32 cellular contexts compared by ENCODE assay signal in the genomic region with DNA sequence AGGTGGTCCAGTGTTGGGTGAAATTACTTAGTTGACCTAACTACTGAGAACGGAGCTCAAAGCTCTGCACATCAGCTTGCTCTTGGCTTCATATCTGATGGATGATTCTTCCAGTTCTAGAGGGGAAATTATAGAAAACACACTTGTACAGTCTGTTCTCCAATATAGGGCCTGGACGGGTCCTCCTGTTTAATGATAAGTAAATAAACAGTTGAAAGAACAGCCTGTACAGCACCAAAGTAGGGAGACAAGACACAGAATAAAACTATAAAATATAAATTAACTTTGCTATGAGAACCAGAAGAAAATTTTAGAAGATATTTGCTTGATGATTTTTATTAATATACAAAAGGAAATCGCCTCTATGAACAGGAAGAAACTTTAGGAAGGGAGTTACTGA.
"Had no signal": no experiment of that assay in that cellular context is flagged by ENCODE, and none has a peak within 500 bp of the region (broad histone marks: within the 10 kb centered on the region; RNA-seq: fewer than 3 reads in every experiment).

No MANE protein-coding gene starts in this region.

- H3K36me3 ChIP-seq: adrenal gland, ascending aorta, brain microvascular endothelial cell, breast epithelium, cardiac muscle cell had no signal

- DNase-seq: activated effector memory CD4-positive, alpha-beta T cell treated with anti-CD3 and anti-CD28 coated beads, Interleukin-2, amount 50 U/mL, for 16 hours; activated effector memory CD4-positive, alpha-beta T cell treated with Interleukin-2 at 50 U/mL for 16 hours; activated gamma-delta T cell; activated gamma-delta T cell treated with Interleukin-2 at 50 U/mL for 16 hours; activated naive CD4-positive, alpha-beta T cell; activated naive CD4-positive, alpha-beta T cell treated with anti-CD3 and anti-CD28 coated beads for 36 hours; activated naive CD4-positive, alpha-beta T cell treated with anti-CD3 and anti-CD28 coated beads, Interleukin-2, amount 10 ng/mL, durations not matched to agents 7 days and 5 days; activated naive CD4-positive, alpha-beta T cell treated with anti-CD3 and anti-CD28 coated beads, Interleukin-2, amount 50 U/mL, for 16 hours; activated naive CD4-positive, alpha-beta T cell treated with Interleukin-2 at 50 U/mL for 16 hours; activated naive CD8-positive, alpha-beta T cell treated with anti-CD3 and anti-CD28 coated beads for 36 hours; activated naive CD8-positive, alpha-beta T cell treated with anti-CD3 and anti-CD28 coated beads, Interleukin-2, amount 10 ng/mL, durations not matched to agents 7 days and 5 days; activated naive CD8-positive, alpha-beta T cell treated with anti-CD3 and anti-CD28 coated beads, Interleukin-2, amount 50 U/mL, for 24 hours; activated T-cell treated with anti-CD3 and anti-CD28 coated beads, Interleukin-2, amount 50 U/mL, for 1 hour; activated T-cell treated with anti-CD3 and anti-CD28 coated beads, Interleukin-2, amount 50 U/mL, for 24 hours; activated T-cell treated with anti-CD3 and anti-CD28 coated beads, Interleukin-2, amount 50 U/mL, for 4 hours; activated T-cell treated with anti-CD3 and anti-CD28 coated beads, Interleukin-2, amount 50 U/mL, for 48 hours; activated T-cell treated with anti-CD3 and anti-CD28 coated beads, Interleukin-2, amount 50 U/mL, for 72 hours; adrenal gland; amniotic stem cell; amygdala; anterior cingulate cortex; aorta; body of pancreas; brain microvascular endothelial cell; caudate nucleus; central memory CD4-positive, alpha-beta T cell; cerebellar nuclear complex had no signal

- H3K27me3 ChIP-seq: adrenal gland, ascending aorta, body of pancreas, brain microvascular endothelial cell, breast epithelium, cardiac muscle cell had no signal

- H3K4me1 ChIP-seq: adrenal gland, ascending aorta, body of pancreas, breast epithelium had no signal

- ATAC-seq: activated naive CD4-positive, alpha-beta T cell treated with anti-CD3 and anti-CD28 coated beads, Interleukin-2, amount 50 U/mL, for 72 hours; activated naive CD8-positive, alpha-beta T cell treated with anti-CD3 and anti-CD28 coated beads, Interleukin-2, amount 50 U/mL, for 24 hours; activated T-cell treated with anti-CD3 and anti-CD28 coated beads, Interleukin-2, amount 50 U/mL, for 4 hours; activated T-cell treated with anti-CD3 and anti-CD28 coated beads, Interleukin-2, amount 50 U/mL, for 72 hours; activated T-helper 17 cell treated with anti-CD3 and anti-CD28 coated beads, Interleukin-2, amount 50 U/mL, for 72 hours; body of pancreas had no signal

- H3K27ac ChIP-seq: adrenal gland, ascending aorta, body of pancreas, brain microvascular endothelial cell, breast epithelium, cardiac muscle cell had no signal

- H3K4me3 ChIP-seq: adrenal gland, ascending aorta, body of pancreas, breast epithelium, cardiac muscle cell had no signal

- H3K9me3 ChIP-seq: ascending aorta had no signal
